Comparison of ENCODE assay signal across 7 cellular contexts in the genomic region with DNA sequence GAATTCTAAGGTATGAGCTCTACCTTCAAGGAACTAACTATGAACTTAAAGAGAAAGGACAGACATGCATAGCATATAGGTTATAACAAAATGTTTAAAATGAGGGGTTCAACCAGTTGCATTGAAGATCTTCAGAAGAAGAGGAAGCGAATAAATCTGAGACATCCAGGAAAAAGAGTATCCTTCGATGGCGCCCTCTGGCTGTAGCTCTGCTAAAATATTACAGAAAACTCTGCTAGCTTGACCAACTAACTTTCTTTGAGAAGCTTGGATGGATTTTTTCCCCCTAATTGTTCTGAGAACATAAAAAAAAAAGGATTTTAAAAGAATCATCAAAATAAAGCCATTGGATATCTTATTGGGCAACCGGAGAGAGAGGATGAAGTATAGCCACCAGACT.
DNase-seq lines count a peak whose midpoint lies in the region; ATAC-seq and TF ChIP-seq lines count a peak whose summit lies in the region.

No MANE protein-coding gene starts in this region.

- H3K4me3 ChIP-seq in GM12865 (ENCODE audit: low read depth, low read length): no peak overlapping the region
- no peak overlapping the region for H3K4me3 ChIP-seq in epithelial cell of esophagus (ENCODE audit: low read length)

- TF ChIP-seq CTCF in GM12865 (IDR thresholded peaks at IDR 0.05; ENCODE audit: insufficient read depth, low read depth, low read length, missing control alignments) (peak; percentile 36), epithelial cell of esophagus (IDR thresholded peaks at IDR 0.05; ENCODE audit: insufficient read depth, low read depth, low read length, missing control alignments) (peak; percentile 51), omental fat pad (IDR thresholded peaks at IDR 0.05) (no peak)

- peak; percentile 33 for DNase-seq in GM12865 (ENCODE audit: low read depth)
- peak; percentile 49 for DNase-seq in NCI-H69 (lab: John Stamatoyannopoulos, UW)
- peak; percentile 49 for DNase-seq in epithelial cell of esophagus (ENCODE audit: low read depth)
- peak; percentile 37 for DNase-seq in pons (ENCODE audit: low spot score)
- no peak for DNase-seq in SHP77 treated with DMSO at 0.1 percent for 48 hours (lab: John Stamatoyannopoulos, UW)
- no peak for DNase-seq in omental fat pad (ENCODE audit: low spot score)
- no peak for DNase-seq in NCI-H510A treated with DMSO at 0.1 percent for 48 hours (lab: John Stamatoyannopoulos, UW)

- no peak for ATAC-seq in omental fat pad (ENCODE audit: low FRiP score)

Comparison
In these comparisons a context has a peak if more than half of its experiments do, and no peak if none do; other contexts are left out.
1. DNase-seq: peak in GM12865 (single experiment), NCI-H69 (single experiment), epithelial cell of esophagus (single experiment) and pons (single experiment); none in SHP77 treated with DMSO at 0.1 percent for 48 hours (single experiment), omental fat pad (single experiment) and NCI-H510A treated with DMSO at 0.1 percent for 48 hours (single experiment).
2. CTCF ChIP-seq: peak in GM12865 (single experiment) and epithelial cell of esophagus (single experiment); none in omental fat pad (0 of 3).